Comparison of ENCODE assay signal across 8 cellular contexts in genomic region chrX:150897371-150898319, GRCh38. TPM values are rescaled to one million over a fixed set of nuclear protein-coding genes. Genes with fewer than 3 reads are reported as not detected.
DNase-seq lines count a peak whose midpoint lies in the region; ATAC-seq and TF ChIP-seq lines count a peak whose summit lies in the region.

No MANE protein-coding gene starts in this region.

- no peak for TF ChIP-seq CTCF in Calu3 (IDR thresholded peaks at IDR 0.05; ENCODE audit: unreplicated experiment)

- H3K4me3 ChIP-seq in SJSA1 (peak overlapping the region; percentile 90), iPS DF 6.9 (ENCODE audit: low read length) (peak overlapping the region; percentile 90; the same call in 1 of the 2 replicates), skin epidermis (peak overlapping the region; percentile 47 to 66 (median 57))

- no peaks in the 10 kb centered on the region for H3K27me3 ChIP-seq in SJSA1 (replicated peaks)
- H3K27me3 ChIP-seq in iPS DF 6.9 (ENCODE audit: control insufficient read depth, insufficient read depth, low read length) = no peaks in the 10 kb centered on the region

- no peaks in the 10 kb centered on the region for H3K9me3 ChIP-seq in SJSA1 (replicated peaks)
- H3K9me3 ChIP-seq in iPS DF 6.9 (ENCODE audit: control insufficient read depth, insufficient read depth, low read length) = no peaks in the 10 kb centered on the region

- DNase-seq in Calu3 = peak; percentile 24
- DNase-seq in SJSA1 (ENCODE audit: low read depth in 1 of 2, low spot score in 2 of 2) = peak in 1 of 2 experiments; percentile 3
- no peak for DNase-seq in iPS DF 6.9 (ENCODE audit: low read depth, low spot score)

- no CpG with 5 or more reads among the region's 23 CpGs for WGBS in iPS DF 6.9 (ENCODE audit: insufficient coverage, insufficient read length)

- H3K27me3 Mint-ChIP-seq in Calu3 (ENCODE audit: unreplicated experiment) = peaks cover 1% of the 10 kb centered on the region

- peak; percentile 1 for ATAC-seq in HG02970 (IDR thresholded peaks at IDR 0.05; ENCODE audit: low FRiP score, unreplicated experiment)
- ATAC-seq in GM18867 (IDR thresholded peaks at IDR 0.05; ENCODE audit: unreplicated experiment) = no peak
- no peak for ATAC-seq in GM21786 (IDR thresholded peaks at IDR 0.05; ENCODE audit: unreplicated experiment)

- no peaks in the 10 kb centered on the region for H3K9me3 Mint-ChIP-seq in Calu3 (ENCODE audit: low read depth, unreplicated experiment)

- BruUV-seq in Calu3 (replicated peaks; lab: Mats Ljungman, UMichigan) = TSS peak; percentile 72

- H3K4me1 ChIP-seq in SJSA1 (replicated peaks) (no peaks in the 10 kb centered on the region), iPS DF 6.9 (ENCODE audit: control insufficient read depth, insufficient read depth, low read length) (peaks cover 5% of the 10 kb centered on the region; the same call in 1 of the 2 replicates)

- no peak overlapping the region for H3K27ac Mint-ChIP-seq in Calu3 (ENCODE audit: unreplicated experiment)

- peaks cover 8% of the 10 kb centered on the region for H3K4me1 Mint-ChIP-seq in Calu3 (ENCODE audit: low read depth, unreplicated experiment)

- no peaks in the 10 kb centered on the region for H3K36me3 ChIP-seq in SJSA1
- no peaks in the 10 kb centered on the region for H3K36me3 ChIP-seq in iPS DF 6.9 (ENCODE audit: control insufficient read depth, insufficient read depth, low read length)

- CTCF ChIA-PET in Calu3 (lab: Charles Lee) = interaction anchor here (0.7 kb wide), 1 partner anchor 87 kb away, joined by 3 read pairs; no protein-coding TSS in a partner anchor

- peak overlapping the region; percentile 70 for H3K4me3 Mint-ChIP-seq in Calu3 (ENCODE audit: low read depth, unreplicated experiment)

- H3K27ac ChIP-seq in SJSA1 = peak overlapping the region; percentile 76
- peak overlapping the region; percentile 64 for H3K27ac ChIP-seq in angular gyrus (ENCODE audit: low read depth, low read length)
- H3K27ac ChIP-seq in iPS DF 6.9 (ENCODE audit: low read length) = no peak overlapping the region
- H3K27ac ChIP-seq in skin epidermis = peak overlapping the region in 19 of 21 experiments; percentile 52 to 88 (median 79)

- intact Hi-C loops in Calu3 (cut with micrococcal nuclease; ENCODE audit: unreplicated experiment) = loop anchor here (5.0 kb wide), 1 partner anchor 85 kb away; the partner anchor contains the start of gene HMGB3

- peaks cover 19% of the 10 kb centered on the region for H3K36me3 Mint-ChIP-seq in Calu3 (ENCODE audit: insufficient read depth, unreplicated experiment)

RNA-seq across cellular contexts. Expression of gene CD99L2, which starts 0.8 kb away (rescaled TPM):
- total RNA-seq in Calu3 (2022) = 21.1 and 21.9 TPM in 2 replicates
- 21.1 and 25.8 TPM in 2 replicates for total RNA-seq in SJSA1 (2014; rRNA removed; shearing (Covaris generic))
